In genomic region chr5:72295539-72295938, GRCh38 we compare ENCODE assay signal across 28 cellular contexts. TPM values are rescaled to one million over a fixed set of nuclear protein-coding genes. Genes with fewer than 3 reads are reported as not detected.
DNase-seq lines count a peak whose midpoint lies in the region; ATAC-seq and TF ChIP-seq lines count a peak whose summit lies in the region.
"Had no signal": no experiment of that assay in that cellular context is flagged by ENCODE, and none has a peak within 500 bp of the region (broad histone marks: within the 10 kb centered on the region; RNA-seq: fewer than 3 reads in every experiment).

No MANE protein-coding gene starts in this region.

- H3K27ac ChIP-seq in HEK293 (ENCODE audit: extremely low read depth, low read depth, low read length), result no peak overlapping the region
- peak overlapping the region; percentile 95 for H3K27ac ChIP-seq in OCI-LY1 (ENCODE audit: low read depth, low read length, poor library complexity, severe bottlenecking)
- H3K27ac ChIP-seq: C4-2B, psoas muscle, sigmoid colon, WERI-Rb-1 had no signal

- peak overlapping the region; percentile 63 for H3K4me2 ChIP-seq in OCI-LY1 (ENCODE audit: low read length)

- POLR2A ChIA-PET in HEK293 (lab: Yijun Ruan, JAX), result no interaction called here

- no peaks in the 10 kb centered on the region for H3K9me3 ChIP-seq in HEK293 (ENCODE audit: control insufficient read depth, insufficient read depth, low read depth, low read length)
- no peaks in the 10 kb centered on the region for H3K9me3 ChIP-seq in OCI-LY1 (ENCODE audit: low read length)
- H3K9me3 ChIP-seq: Caco-2, psoas muscle, sigmoid colon had no signal

- no peak overlapping the region for H3K4me3 Mint-ChIP-seq in brain
- H3K4me3 Mint-ChIP-seq: activated naive CD8-positive, alpha-beta T cell; natural killer cell treated with Interleukin-12 subunit alpha and Interleukin-12 subunit beta and Interleukin-15 and Interleukin-18, amount 100 ng/mL, for 72 hours had no signal

- H3K9me2 ChIP-seq in OCI-LY1 (ENCODE audit: low read depth, low read length), result no peaks in the 10 kb centered on the region

- DNase-seq in DMS153 (lab: John Stamatoyannopoulos, UW) (peak; percentile 71), ureter (ENCODE audit: low spot score) (no peak)
- DNase-seq: activated CD4-positive, alpha-beta T cell treated with anti-CD3 and anti-CD28 coated beads, Interleukin-2, amount 50 U/mL, for 1 hour; activated effector memory CD4-positive, alpha-beta T cell treated with anti-CD3 and anti-CD28 coated beads, Interleukin-2, amount 50 U/mL, for 16 hours; activated T-cell treated with anti-CD3 and anti-CD28 coated beads, Interleukin-2, amount 50 U/mL, for 1 hour; Caco-2; foreskin melanocyte; H7; hippocampal formation; NCI-H2227 treated with DMSO at 0.1 percent for 48 hours; NCI-H526 treated with DMSO at 0.1 percent for 48 hours; psoas muscle; SIG-M5; sigmoid colon; stimulated activated CD4-positive, alpha-beta T cell treated with anti-CD3 and anti-CD28 coated beads, Interleukin-12 subunit alpha, Interleukin-12 subunit beta, amount 100 ng/mL, for 4 hours; stimulated activated CD4-positive, alpha-beta T cell treated with anti-CD3 and anti-CD28 coated beads, Interleukin-2, amount 100 ng/mL, for 48 hours; T1000; WERI-Rb-1 had no signal

- peak overlapping the region in 3 of 5 experiments; percentile 18 to 86 (median 34) for H3K27ac Mint-ChIP-seq in brain
- H3K27ac Mint-ChIP-seq: activated naive CD8-positive, alpha-beta T cell; natural killer cell treated with Interleukin-12 subunit alpha and Interleukin-12 subunit beta and Interleukin-15 and Interleukin-18, amount 100 ng/mL, for 72 hours had no signal

- no peak for ATAC-seq in HG02840 (IDR thresholded peaks at IDR 0.05; ENCODE audit: low FRiP score, unreplicated experiment)
- no peak for ATAC-seq in HG02852 (IDR thresholded peaks at IDR 0.05; ENCODE audit: unreplicated experiment)
- no peak for ATAC-seq in GM21619 (IDR thresholded peaks at IDR 0.05; ENCODE audit: unreplicated experiment)
- ATAC-seq: natural killer cell treated with Interleukin-12 subunit alpha and Interleukin-12 subunit beta and Interleukin-15 and Interleukin-18, amount 100 ng/mL, for 72 hours; psoas muscle had no signal

- no peaks in the 10 kb centered on the region for H4K20me1 ChIP-seq in OCI-LY1 (ENCODE audit: insufficient read depth, low read length)

- 0 out of 2 replicates have a peak, but pooled peaks cover 5% of the 10 kb centered on the region for H3F3A ChIP-seq in OCI-LY1 (ENCODE audit: insufficient read depth, low read length)

- peaks cover 0 to 3% (median 0%) of the 10 kb centered on the region in 5 experiments for H3K9me3 Mint-ChIP-seq in brain
- H3K9me3 Mint-ChIP-seq: natural killer cell treated with Interleukin-12 subunit alpha and Interleukin-12 subunit beta and Interleukin-15 and Interleukin-18, amount 100 ng/mL, for 72 hours had no signal

- no peak for TF ChIP-seq CTCF in HEK293 (tag by site-specific recombination; IDR thresholded peaks at IDR 0.05)
- TF ChIP-seq CTCF in OCI-LY1 (IDR thresholded peaks at IDR 0.05; ENCODE audit: low read length), result no peak
- no peak for TF ChIP-seq CTCF in brain (conservative IDR thresholded peaks at IDR 0.05)

- H3K4me1 Mint-ChIP-seq in brain, result peaks cover 13% of the 10 kb centered on the region

- H3K9ac ChIP-seq in OCI-LY1 (ENCODE audit: low read length), result peak overlapping the region; percentile 60

- H3K27me3 Mint-ChIP-seq in brain, result no peaks in the 10 kb centered on the region
- H3K27me3 Mint-ChIP-seq: activated naive CD8-positive, alpha-beta T cell; natural killer cell treated with Interleukin-12 subunit alpha and Interleukin-12 subunit beta and Interleukin-15 and Interleukin-18, amount 100 ng/mL, for 72 hours had no signal

- H3K36me3 Mint-ChIP-seq in brain, result peaks cover 47% of the 10 kb centered on the region

- no peak overlapping the region for H2AFZ ChIP-seq in OCI-LY1 (ENCODE audit: low read length)

- H3K4me1 ChIP-seq in HEK293 (ENCODE audit: control insufficient read depth, insufficient read depth, low read length), result peaks cover 3% of the 10 kb centered on the region
- peaks cover 100% of the 10 kb centered on the region for H3K4me1 ChIP-seq in OCI-LY1 (ENCODE audit: insufficient read depth, low read length, severe bottlenecking)
- H3K4me1 ChIP-seq: Caco-2, psoas muscle had no signal

- H3K4me3 ChIP-seq in HEK293 (ENCODE audit: low read depth, low read length) (no peak overlapping the region), OCI-LY1 (ENCODE audit: low read depth, low read length, poor library complexity, severe bottlenecking) (peak overlapping the region; percentile 39)
- H3K4me3 ChIP-seq: lung, psoas muscle, sigmoid colon had no signal

- H3K79me2 ChIP-seq in OCI-LY1 (ENCODE audit: insufficient read depth, low read length), result peaks cover 40% of the 10 kb centered on the region

- H3K36me3 ChIP-seq in HEK293 (ENCODE audit: control insufficient read depth in 2 of 2, insufficient read depth in 1 of 2, low read length in 2 of 2) (peaks cover 6 to 27% of the 10 kb centered on the region in 2 experiments; a peak in 2 of 3 replicates), OCI-LY1 (ENCODE audit: insufficient read depth, low read length) (peaks cover 36% of the 10 kb centered on the region)

- H3K27me3 ChIP-seq in OCI-LY1 (ENCODE audit: insufficient read depth, low read length), result no peaks in the 10 kb centered on the region
- H3K27me3 ChIP-seq: sigmoid colon had no signal

- CTCF ChIA-PET in HEK293 (lab: Yijun Ruan, JAX), result no interaction called here

TF ChIP-seq in HEK293, 187 proteins besides CTCF, POLR2A, EP300 and RAD21:
- TF ChIP-seq, protein P1, sequence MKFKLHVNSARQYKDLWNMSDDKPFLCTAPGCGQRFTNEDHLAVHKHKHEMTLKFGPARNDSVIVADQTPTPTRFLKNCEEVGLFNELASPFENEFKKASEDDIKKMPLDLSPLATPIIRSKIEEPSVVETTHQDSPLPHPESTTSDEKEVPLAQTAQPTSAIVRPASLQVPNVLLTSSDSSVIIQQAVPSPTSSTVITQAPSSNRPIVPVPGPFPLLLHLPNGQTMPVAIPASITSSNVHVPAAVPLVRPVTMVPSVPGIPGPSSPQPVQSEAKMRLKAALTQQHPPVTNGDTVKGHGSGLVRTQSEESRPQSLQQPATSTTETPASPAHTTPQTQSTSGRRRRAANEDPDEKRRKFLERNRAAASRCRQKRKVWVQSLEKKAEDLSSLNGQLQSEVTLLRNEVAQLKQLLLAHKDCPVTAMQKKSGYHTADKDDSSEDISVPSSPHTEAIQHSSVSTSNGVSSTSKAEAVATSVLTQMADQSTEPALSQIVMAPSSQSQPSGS (tag by site-specific recombination; IDR thresholded peaks at IDR 0.05; ENCODE audit: low read depth), result 0 out of 2 replicates have a peak, but pooled peaks have one; percentile 26
- TF ChIP-seq INSM2 (tag by site-specific recombination; IDR thresholded peaks at IDR 0.05), result no peak

RNA-seq across cellular contexts. Expression of gene MRPS27, which starts 24.5 kb away (rescaled TPM):
- polyA plus RNA-seq in brain (ENCODE audit: insufficient read depth, low read depth, low replicate concordance), result 33.5 TPM
- total RNA-seq in ureter, result 69.0 TPM

RNA-seq across cellular contexts. Expression of gene PTCD2, which starts 24.6 kb away (rescaled TPM):
- polyA plus RNA-seq in brain (ENCODE audit: insufficient read depth, low read depth, low replicate concordance), result 2.1 TPM
- total RNA-seq in ureter, result 17.0 TPM
